In the genomic region with DNA sequence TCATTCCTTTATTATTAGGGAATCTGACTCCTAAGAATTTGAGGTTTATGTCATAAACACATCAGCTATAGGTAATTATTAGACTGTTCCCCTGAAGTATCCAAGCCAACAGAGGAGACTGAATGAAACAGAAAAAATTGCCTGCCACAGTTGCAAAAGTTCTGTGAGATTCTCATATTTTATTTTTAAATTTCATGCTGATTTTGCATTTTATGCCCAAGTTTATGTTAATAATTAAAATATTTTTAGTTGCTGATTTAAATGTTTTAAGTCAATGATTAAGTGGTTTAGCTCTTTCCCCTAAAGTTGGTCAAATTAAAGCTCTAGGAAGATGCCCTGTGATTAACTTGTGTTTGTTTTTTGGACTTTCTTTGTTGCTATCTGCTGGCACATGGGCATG, we compare ENCODE assay signal across 2 cellular contexts.
A peak's percentile ranks its signal among the peaks of the same experiment; 100 is the strongest.
TF ChIP-seq lines count a peak whose summit lies in the region.

No MANE protein-coding gene starts in this region.

TF ChIP-seq in A549, 52 proteins besides CTCF, POLR2A, EP300 and RAD21:
- TF ChIP-seq MAFK (IDR thresholded peaks at IDR 0.05; ENCODE audit: partially characterized antibody) (peak; percentile 81), PHF8 (IDR thresholded peaks at IDR 0.05; ENCODE audit: borderline replicate concordance, low read depth) (no peak), RFX5 (IDR thresholded peaks at IDR 0.05) (no peak)

TF ChIP-seq in IMR-90, 13 proteins besides CTCF, POLR2A, EP300 and RAD21:
- TF ChIP-seq MAFK (IDR thresholded peaks at IDR 0.05; ENCODE audit: low read depth, low read length) (peak; percentile 56), RFX5 (IDR thresholded peaks at IDR 0.05; ENCODE audit: low read depth, low read length) (no peak)
